In the genomic region with DNA sequence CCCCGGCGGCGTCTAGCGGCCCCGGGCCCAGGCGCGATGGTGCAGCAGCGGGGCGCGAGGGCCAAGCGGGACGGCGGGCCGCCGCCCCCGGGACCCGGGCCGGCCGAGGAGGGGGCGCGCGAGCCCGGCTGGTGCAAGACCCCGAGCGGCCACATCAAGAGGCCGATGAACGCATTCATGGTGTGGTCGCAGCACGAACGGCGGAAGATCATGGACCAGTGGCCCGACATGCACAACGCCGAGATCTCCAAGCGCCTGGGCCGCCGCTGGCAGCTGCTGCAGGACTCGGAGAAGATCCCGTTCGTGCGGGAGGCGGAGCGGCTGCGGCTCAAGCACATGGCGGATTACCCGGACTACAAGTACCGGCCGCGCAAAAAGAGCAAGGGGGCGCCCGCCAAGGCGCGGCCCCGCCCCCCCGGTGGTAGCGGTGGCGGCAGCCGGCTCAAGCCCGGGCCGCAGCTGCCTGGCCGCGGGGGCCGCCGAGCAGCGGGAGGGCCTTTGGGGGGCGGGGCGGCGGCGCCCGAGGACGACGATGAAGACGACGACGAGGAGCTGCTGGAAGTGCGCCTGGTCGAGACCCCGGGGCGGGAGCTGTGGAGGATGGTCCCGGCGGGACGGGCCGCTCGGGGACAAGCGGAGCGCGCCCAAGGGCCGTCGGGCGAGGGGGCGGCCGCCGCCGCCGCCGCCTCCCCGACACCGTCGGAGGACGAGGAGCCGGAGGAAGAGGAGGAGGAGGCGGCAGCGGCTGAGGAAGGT, we compare ENCODE assay signal across 8 cellular contexts. TPM values are rescaled to one million over a fixed set of nuclear protein-coding genes. Genes with fewer than 3 reads are reported as not detected.
DNase-seq lines count a peak whose midpoint lies in the region; ATAC-seq and TF ChIP-seq lines count a peak whose summit lies in the region.

No MANE protein-coding gene starts in this region.

- H3K9ac ChIP-seq in HCT116 (ENCODE audit: low read length) (peak overlapping the region; percentile 81), endodermal cell (ENCODE audit: extremely low read depth, low read length, poor library complexity, severe bottlenecking) (peak overlapping the region; percentile 70), mesendoderm (ENCODE audit: low read length) (peak overlapping the region; percentile 95)

- CTCF ChIA-PET in Calu3 (lab: Charles Lee) (interaction anchor here (0.7 kb wide), 1 partner anchor 18 kb away, joined by 5 read pairs; no protein-coding TSS in a partner anchor), HCT116 (lab: Charles Lee) (no interaction called here)

- H3K9me3 ChIP-seq in HCT116 (ENCODE audit: control insufficient read depth in 1 of 2, insufficient read depth in 1 of 2, low read depth in 1 of 2, low read length in 2 of 2) (no peaks in the 10 kb centered on the region), endodermal cell (ENCODE audit: control insufficient read depth, low read length) (no peaks in the 10 kb centered on the region)

- H3K18ac ChIP-seq in mesendoderm (ENCODE audit: low read length), result peak overlapping the region; percentile 88

- no peak for ATAC-seq in HCT116
- ATAC-seq in GM21390 (IDR thresholded peaks at IDR 0.05; ENCODE audit: unreplicated experiment), result no peak

- no peak for TF ChIP-seq CTCF in Calu3 (IDR thresholded peaks at IDR 0.05; ENCODE audit: unreplicated experiment)
- TF ChIP-seq CTCF in HCT116 (IDR thresholded peaks at IDR 0.05 in 2 of 3, conservative IDR thresholded peaks at IDR 0.05 in 1 of 3; ENCODE audit: borderline replicate concordance in 1 of 3, insufficient read depth in 1 of 3, low read depth in 2 of 3, low read length in 2 of 3), result no peak
- TF ChIP-seq CTCF in endodermal cell (conservative IDR thresholded peaks at IDR 0.05), result no peak

- peak overlapping the region; percentile 90 for H2BK5ac ChIP-seq in mesendoderm (ENCODE audit: low read length)

- H3K9me3 Mint-ChIP-seq in Calu3 (ENCODE audit: low read depth, unreplicated experiment) (no peaks in the 10 kb centered on the region), endodermal cell (peaks cover 5% of the 10 kb centered on the region)

- no peak for TF ChIP-seq POLR2A in HCT116 (IDR thresholded peaks at IDR 0.05; ENCODE audit: borderline replicate concordance, extremely low read depth, insufficient read depth, insufficient read length)

- no peak overlapping the region for H2BK120ac ChIP-seq in mesendoderm (ENCODE audit: low read depth, low read length)

- RAD21 ChIA-PET in HCT116 (lab: Charles Lee; ENCODE audit: low non-redundant PET in 1 of 2, low total read pairs in 2 of 2, uncharacterized antibody in 2 of 2, unreplicated experiment in 2 of 2), result no interaction called here

- H3K9me2 ChIP-seq in HCT116 (ENCODE audit: insufficient read depth), result no peaks in the 10 kb centered on the region

- peak overlapping the region; percentile 98 for H3K56ac ChIP-seq in mesendoderm (ENCODE audit: low read length)

- H2AFZ ChIP-seq in HCT116 (ENCODE audit: low read depth, low read length, poor library complexity, severe bottlenecking), result no peak overlapping the region

- no peak overlapping the region for H4K5ac ChIP-seq in mesendoderm (ENCODE audit: low read length)

- H3K4me1 ChIP-seq in HCT116 (ENCODE audit: control insufficient read depth in 1 of 2, insufficient read depth in 2 of 2, low read length in 2 of 2) (peaks cover 11 to 63% of the 10 kb centered on the region in 2 experiments; a peak in 3 of 4 replicates), endodermal cell (ENCODE audit: control insufficient read depth, insufficient read depth, low read length) (peaks cover 8% of the 10 kb centered on the region), mesendoderm (ENCODE audit: control insufficient read depth, low read depth, low read length) (no peaks in the 10 kb centered on the region)

- 0 to 1% methylated on average over 38 to 103 of the region's 103 CpGs for WGBS in endodermal cell (ENCODE audit: insufficient coverage in 1 of 2, insufficient read length in 1 of 2), 2 experiments
- no CpG with 5 or more reads among the region's 103 CpGs for WGBS in mesendoderm (ENCODE audit: extremely low coverage, insufficient coverage, low lambda C conversion rate)

- POLR2A ChIA-PET in HCT116 (lab: Charles Lee), result interaction anchor here (0.9 to 3.0 kb wide), 4 partner anchors 22 to 48 kb away, joined by 3 to 12 read pairs (median 4); a partner anchor contains a TSS

- H3K27me3 Mint-ChIP-seq in Calu3 (ENCODE audit: unreplicated experiment), result no peaks in the 10 kb centered on the region
- H3K27me3 Mint-ChIP-seq in endodermal cell (ENCODE audit: insufficient read depth), result peaks cover 5% of the 10 kb centered on the region

- no peak overlapping the region for H2AK5ac ChIP-seq in mesendoderm (ENCODE audit: low read length)

- H3K4me2 ChIP-seq in HCT116 (ENCODE audit: low read length) (peak overlapping the region; percentile 90), mesendoderm (ENCODE audit: low read length) (peak overlapping the region; percentile 70)

- H3K79me1 ChIP-seq in mesendoderm (ENCODE audit: low read length), result peaks cover 12% of the 10 kb centered on the region

- peak overlapping the region; percentile 74 for H3K4me3 Mint-ChIP-seq in Calu3 (ENCODE audit: low read depth, unreplicated experiment)
- peak overlapping the region; percentile 81 for H3K4me3 Mint-ChIP-seq in endodermal cell

- H4K20me1 ChIP-seq in HCT116 (ENCODE audit: insufficient read depth), result no peaks in the 10 kb centered on the region

- H4K8ac ChIP-seq in mesendoderm (ENCODE audit: low read depth, low read length), result no peak overlapping the region

- peak overlapping the region; percentile 81 to 87 for H3K4me3 ChIP-seq in HCT116 (replicated peaks in 1 of 2; ENCODE audit: low read depth in 1 of 2, low read length in 2 of 2)
- peak overlapping the region; percentile 83 for H3K4me3 ChIP-seq in endodermal cell (ENCODE audit: low read length)
- H3K4me3 ChIP-seq in mesendoderm (ENCODE audit: low read length), result peak overlapping the region; percentile 85

- H3K4me1 Mint-ChIP-seq in Calu3 (ENCODE audit: low read depth, unreplicated experiment) (peaks cover 13% of the 10 kb centered on the region), endodermal cell (peaks cover 35% of the 10 kb centered on the region)

- H3K36me3 Mint-ChIP-seq in Calu3 (ENCODE audit: insufficient read depth, unreplicated experiment), result peaks cover 54% of the 10 kb centered on the region
- peaks cover 23% of the 10 kb centered on the region for H3K36me3 Mint-ChIP-seq in endodermal cell (ENCODE audit: low read depth)

- H3K27ac Mint-ChIP-seq in Calu3 (ENCODE audit: unreplicated experiment), result peak overlapping the region; percentile 33
- peak overlapping the region; percentile 95 for H3K27ac Mint-ChIP-seq in endodermal cell

- H3K79me2 ChIP-seq in HCT116 (ENCODE audit: insufficient read depth, low read length) (peaks cover 34% of the 10 kb centered on the region), mesendoderm (ENCODE audit: control insufficient read depth, insufficient read depth, low read length) (peaks cover 15% of the 10 kb centered on the region)

- DNase-seq in Calu3 (peak; percentile 55), HCT116 (ENCODE audit: low read depth, low spot score) (no peak), NCI-H226 (peak; percentile 7), endodermal cell (peak; percentile 89), mesendoderm (peak; percentile 84)
- DNase-seq in activated CD8-positive, alpha-beta memory T cell treated with anti-CD3 and anti-CD28 coated beads for 24 hours, result peak; percentile 85
- DNase-seq in stimulated activated naive CD4-positive, alpha-beta T cell treated with Interleukin-2 at 50 U/mL for 16 hours (lab: John Stamatoyannopoulos, UW), result peak; percentile 32

- H3K27me3 ChIP-seq in HCT116 (ENCODE audit: insufficient read depth, low read length) (no peaks in the 10 kb centered on the region), endodermal cell (ENCODE audit: control insufficient read depth, insufficient read depth, low read length, poor library complexity, severe bottlenecking) (no peaks in the 10 kb centered on the region), mesendoderm (ENCODE audit: insufficient read depth, low read length, poor library complexity) (no peaks in the 10 kb centered on the region)

- intact Hi-C loops in Calu3 (cut with micrococcal nuclease; ENCODE audit: unreplicated experiment), result no loop called here
- intact Hi-C loops in HCT116 (cut with micrococcal nuclease), result loop anchor here (2.0 kb wide), 1 partner anchor 59 kb away; no protein-coding TSS in a partner anchor

- H3K4ac ChIP-seq in mesendoderm (ENCODE audit: low read depth, low read length), result peak overlapping the region; percentile 46

- H3K36me3 ChIP-seq in HCT116 (ENCODE audit: control insufficient read depth in 1 of 2, insufficient read depth in 2 of 2, low read length in 2 of 2), result 0 out of 4 replicates have a peak, but pooled peaks cover 0 to 3% of the 10 kb centered on the region in 2 experiments
- peaks cover 12% of the 10 kb centered on the region for H3K36me3 ChIP-seq in endodermal cell (ENCODE audit: control insufficient read depth, insufficient read depth, low read length)
- H3K36me3 ChIP-seq in mesendoderm (ENCODE audit: control insufficient read depth, insufficient read depth, low read length), result peaks cover 3% of the 10 kb centered on the region

- no TSS peak for BruUV-seq in Calu3 (replicated peaks; lab: Mats Ljungman, UMichigan)
- no TSS peak for BruUV-seq in HCT116 (replicated peaks; lab: Mats Ljungman, UMichigan)

- peak overlapping the region; percentile 92 for H3K23ac ChIP-seq in mesendoderm (ENCODE audit: low read length)

- no peak overlapping the region for H2BK15ac ChIP-seq in mesendoderm (replicated peaks; ENCODE audit: low read depth)

- peak overlapping the region; percentile 99 for H3K27ac ChIP-seq in HCT116 (ENCODE audit: low read depth, low read length)
- peak overlapping the region; percentile 95 for H3K27ac ChIP-seq in endodermal cell (ENCODE audit: low read depth, low read length)
- H3K27ac ChIP-seq in mesendoderm (ENCODE audit: low read depth, low read length), result peak overlapping the region; percentile 96

- TF ChIP-seq RAD21 in HCT116 (IDR thresholded peaks at IDR 0.05; ENCODE audit: low read depth), result no peak

RNA-seq across cellular contexts. Expression of a gene that starts 0.7 kb away (rescaled TPM):
- total RNA-seq in Calu3 (2022), result 13.6 and 14.5 TPM in 2 replicates
- total RNA-seq in HCT116 (2021; ENCODE audit: unreplicated experiment), result 40.4 TPM
- polyA plus RNA-seq in HCT116 (2012), result 21.0 and 24.0 TPM in 2 replicates
- 10 to 100 TPM; 71.4 to 81.7 TPM for total RNA-seq in endodermal cell
- 60.7 TPM for polyA plus RNA-seq in endodermal cell (2013, experiment 1 of 2)
- 57.0 TPM for polyA plus RNA-seq in endodermal cell (2013, experiment 2 of 2)
- 15.5 TPM for polyA plus RNA-seq in mesendoderm (2013, experiment 1 of 2)
- 15.5 TPM for polyA plus RNA-seq in mesendoderm (2013, experiment 2 of 2)

RNA-seq across cellular contexts. Expression of a gene that starts 20.8 kb away (rescaled TPM):
- total RNA-seq in Calu3 (2022), result 0.42 and 0.51 TPM in 2 replicates
- 1.9 TPM for total RNA-seq in HCT116 (2021; ENCODE audit: unreplicated experiment)
- polyA plus RNA-seq in HCT116 (2012), result 2.0 and 2.5 TPM in 2 replicates
- total RNA-seq in endodermal cell, result 10 to 100 TPM; 24.7 to 38.4 TPM
- 34.9 TPM for polyA plus RNA-seq in endodermal cell (2013, experiment 1 of 2)
- polyA plus RNA-seq in endodermal cell (2013, experiment 2 of 2), result 37.1 TPM
- 10.5 TPM for polyA plus RNA-seq in mesendoderm (2013, experiment 1 of 2)
- polyA plus RNA-seq in mesendoderm (2013, experiment 2 of 2), result 10.6 TPM

RNA-seq across cellular contexts. Expression of a gene that starts 28.7 kb away (rescaled TPM):
- total RNA-seq in Calu3 (2022), result 10.9 and 11.1 TPM in 2 replicates
- total RNA-seq in HCT116 (2021; ENCODE audit: unreplicated experiment), result 19.3 TPM
- polyA plus RNA-seq in HCT116 (2012), result 12.2 and 13.8 TPM in 2 replicates
- total RNA-seq in endodermal cell, result 10 to 100 TPM; 39.5 to 46.1 TPM
- polyA plus RNA-seq in endodermal cell (2013, experiment 1 of 2), result 41.4 TPM
- 36.9 TPM for polyA plus RNA-seq in endodermal cell (2013, experiment 2 of 2)
- 26.5 TPM for polyA plus RNA-seq in mesendoderm (2013, experiment 1 of 2)
- polyA plus RNA-seq in mesendoderm (2013, experiment 2 of 2), result 26.9 TPM

RNA-seq across cellular contexts. Expression of a gene that starts 35.5 kb away (rescaled TPM):
- 7.3 and 8.8 TPM in 2 replicates for total RNA-seq in Calu3 (2022)
- 22.1 TPM for total RNA-seq in HCT116 (2021; ENCODE audit: unreplicated experiment)
- polyA plus RNA-seq in HCT116 (2012), result 16.9 and 18.7 TPM in 2 replicates
- 10 to 100 TPM; 21.8 to 29.4 TPM for total RNA-seq in endodermal cell
- polyA plus RNA-seq in endodermal cell (2013, experiment 1 of 2), result 42.1 TPM
- polyA plus RNA-seq in endodermal cell (2013, experiment 2 of 2), result 32.5 TPM
- polyA plus RNA-seq in mesendoderm (2013, experiment 1 of 2), result 8.2 TPM
- polyA plus RNA-seq in mesendoderm (2013, experiment 2 of 2), result 8.2 TPM

RNA-seq across cellular contexts. Expression of a gene that starts 54.5 kb away (rescaled TPM):
- 47.2 and 53.0 TPM in 2 replicates for total RNA-seq in Calu3 (2022)
- 113 TPM for total RNA-seq in HCT116 (2021; ENCODE audit: unreplicated experiment)
- 184 and 189 TPM in 2 replicates for polyA plus RNA-seq in HCT116 (2012)
- total RNA-seq in endodermal cell, result 1 to 10 TPM; 4.0 TPM
- 7.6 TPM for polyA plus RNA-seq in endodermal cell (2013, experiment 1 of 2)
- polyA plus RNA-seq in endodermal cell (2013, experiment 2 of 2), result 5.8 TPM
- 9.3 TPM for polyA plus RNA-seq in mesendoderm (2013, experiment 1 of 2)
- polyA plus RNA-seq in mesendoderm (2013, experiment 2 of 2), result 10.0 TPM
